ENCODE assay signal across 2 cellular contexts in the genomic region with DNA sequence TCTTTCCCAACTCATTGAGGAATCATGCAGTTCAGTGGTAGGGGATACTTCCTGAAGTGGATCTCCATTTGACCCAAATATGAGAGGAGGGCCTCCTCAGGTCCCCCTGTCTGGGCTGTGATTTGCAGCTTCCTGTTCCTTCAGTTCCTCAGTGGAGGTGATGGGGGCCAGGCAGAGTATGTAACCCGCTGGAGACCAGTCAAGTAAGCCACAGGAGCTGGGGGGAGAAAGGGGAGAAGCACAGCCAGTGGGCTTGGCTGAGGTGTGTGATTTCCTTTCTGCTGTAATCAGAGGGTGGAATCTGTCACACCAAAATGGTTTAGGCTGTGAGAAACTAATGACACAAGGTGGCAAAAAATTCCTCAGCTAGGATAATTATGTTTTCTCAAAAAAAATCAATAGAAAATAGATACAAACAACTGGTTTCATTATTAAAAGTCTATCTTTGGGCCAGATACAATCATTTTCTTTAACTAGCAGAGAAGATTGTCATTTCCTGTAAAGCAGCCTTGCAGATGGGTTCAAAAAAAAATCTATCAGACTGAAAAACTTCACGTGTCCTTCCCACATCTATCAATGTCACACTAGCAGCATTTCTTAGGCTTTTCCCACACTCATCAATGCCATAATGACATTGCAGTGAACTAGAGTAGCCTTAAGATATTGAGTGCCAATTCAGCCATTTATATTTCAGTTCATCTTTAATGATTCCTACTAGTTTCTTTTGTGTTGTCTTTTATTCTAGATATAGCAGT.
TF ChIP-seq lines count a peak whose summit lies in the region.

No MANE protein-coding gene starts in this region.

TF ChIP-seq in GM23338, 12 proteins besides CTCF, POLR2A, EP300 and RAD21 (continues in another document):
- TF ChIP-seq ZNF114 (CRISPR knock-in tag; IDR thresholded peaks at IDR 0.05) (no peak), ZNF331 (CRISPR knock-in tag; IDR thresholded peaks at IDR 0.05; ENCODE audit: low read depth) (no peak), JUNB (IDR thresholded peaks at IDR 0.05; ENCODE audit: unreplicated experiment) (no peak), NANOG (IDR thresholded peaks at IDR 0.05; ENCODE audit: borderline replicate concordance) (no peak), EZH2 (IDR thresholded peaks at IDR 0.05; ENCODE audit: low read depth, unreplicated experiment) (no peak), STAT1 (IDR thresholded peaks at IDR 0.05; ENCODE audit: unreplicated experiment) (no peak), CREB1 (CRISPR knock-in tag; IDR thresholded peaks at IDR 0.05; ENCODE audit: low read depth) (no peak), EZH2phosphoT487 (IDR thresholded peaks at IDR 0.05; ENCODE audit: unreplicated experiment) (no peak)
- TF ChIP-seq, protein P1, sequence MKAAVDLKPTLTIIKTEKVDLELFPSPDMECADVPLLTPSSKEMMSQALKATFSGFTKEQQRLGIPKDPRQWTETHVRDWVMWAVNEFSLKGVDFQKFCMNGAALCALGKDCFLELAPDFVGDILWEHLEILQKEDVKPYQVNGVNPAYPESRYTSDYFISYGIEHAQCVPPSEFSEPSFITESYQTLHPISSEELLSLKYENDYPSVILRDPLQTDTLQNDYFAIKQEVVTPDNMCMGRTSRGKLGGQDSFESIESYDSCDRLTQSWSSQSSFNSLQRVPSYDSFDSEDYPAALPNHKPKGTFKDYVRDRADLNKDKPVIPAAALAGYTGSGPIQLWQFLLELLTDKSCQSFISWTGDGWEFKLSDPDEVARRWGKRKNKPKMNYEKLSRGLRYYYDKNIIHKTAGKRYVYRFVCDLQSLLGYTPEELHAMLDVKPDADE (IDR thresholded peaks at IDR 0.05): no peak
- TF ChIP-seq, protein P2, sequence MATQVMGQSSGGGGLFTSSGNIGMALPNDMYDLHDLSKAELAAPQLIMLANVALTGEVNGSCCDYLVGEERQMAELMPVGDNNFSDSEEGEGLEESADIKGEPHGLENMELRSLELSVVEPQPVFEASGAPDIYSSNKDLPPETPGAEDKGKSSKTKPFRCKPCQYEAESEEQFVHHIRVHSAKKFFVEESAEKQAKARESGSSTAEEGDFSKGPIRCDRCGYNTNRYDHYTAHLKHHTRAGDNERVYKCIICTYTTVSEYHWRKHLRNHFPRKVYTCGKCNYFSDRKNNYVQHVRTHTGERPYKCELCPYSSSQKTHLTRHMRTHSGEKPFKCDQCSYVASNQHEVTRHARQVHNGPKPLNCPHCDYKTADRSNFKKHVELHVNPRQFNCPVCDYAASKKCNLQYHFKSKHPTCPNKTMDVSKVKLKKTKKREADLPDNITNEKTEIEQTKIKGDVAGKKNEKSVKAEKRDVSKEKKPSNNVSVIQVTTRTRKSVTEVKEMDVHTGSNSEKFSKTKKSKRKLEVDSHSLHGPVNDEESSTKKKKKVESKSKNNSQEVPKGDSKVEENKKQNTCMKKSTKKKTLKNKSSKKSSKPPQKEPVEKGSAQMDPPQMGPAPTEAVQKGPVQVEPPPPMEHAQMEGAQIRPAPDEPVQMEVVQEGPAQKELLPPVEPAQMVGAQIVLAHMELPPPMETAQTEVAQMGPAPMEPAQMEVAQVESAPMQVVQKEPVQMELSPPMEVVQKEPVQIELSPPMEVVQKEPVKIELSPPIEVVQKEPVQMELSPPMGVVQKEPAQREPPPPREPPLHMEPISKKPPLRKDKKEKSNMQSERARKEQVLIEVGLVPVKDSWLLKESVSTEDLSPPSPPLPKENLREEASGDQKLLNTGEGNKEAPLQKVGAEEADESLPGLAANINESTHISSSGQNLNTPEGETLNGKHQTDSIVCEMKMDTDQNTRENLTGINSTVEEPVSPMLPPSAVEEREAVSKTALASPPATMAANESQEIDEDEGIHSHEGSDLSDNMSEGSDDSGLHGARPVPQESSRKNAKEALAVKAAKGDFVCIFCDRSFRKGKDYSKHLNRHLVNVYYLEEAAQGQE (IDR thresholded peaks at IDR 0.05; ENCODE audit: unreplicated experiment): no peak

TF ChIP-seq in neural cell, 6 proteins besides CTCF, POLR2A, EP300 and RAD21:
- TF ChIP-seq EZH2 (IDR thresholded peaks at IDR 0.05; ENCODE audit: borderline replicate concordance, insufficient read depth, low read length, poor library complexity, severe bottlenecking): no peak
- peak; percentile 30 for TF ChIP-seq POLR2AphosphoS5 (IDR thresholded peaks at IDR 0.05)
